ENCODE assay signal across 1 cellular context in genomic region chr14:50394713-50395112, GRCh38.
TF ChIP-seq lines count a peak whose summit lies in the region.

No MANE protein-coding gene starts in this region.

TF ChIP-seq in GM12878, 131 proteins besides CTCF, POLR2A, EP300 and RAD21:
- TF ChIP-seq TARDBP (IDR thresholded peaks at IDR 0.05; ENCODE audit: borderline replicate concordance) (no peak), MXI1 (IDR thresholded peaks at IDR 0.05; ENCODE audit: low read depth, low read length) (no peak), GABPA (IDR thresholded peaks at IDR 0.05; ENCODE audit: low read depth) (no peak), ZSCAN29 (IDR thresholded peaks at IDR 0.05) (no peak), PAX8 (IDR thresholded peaks at IDR 0.05) (no peak), HDAC2 (IDR thresholded peaks at IDR 0.05) (no peak), DPF2 (IDR thresholded peaks at IDR 0.05) (no peak), IKZF2 (IDR thresholded peaks at IDR 0.05) (no peak)
